12 cellular contexts compared by ENCODE assay signal in genomic region chr22:25068701-25069100, GRCh38.
DNase-seq lines count a peak whose midpoint lies in the region; ATAC-seq and TF ChIP-seq lines count a peak whose summit lies in the region.
"Had no signal": no experiment of that assay in that cellular context is flagged by ENCODE, and none has a peak within 500 bp of the region (broad histone marks: within the 10 kb centered on the region; RNA-seq: fewer than 3 reads in every experiment).

No MANE protein-coding gene starts in this region.

- WGBS in mesenchymal stem cell = 97% methylated on average over 7 of the region's 9 CpGs
- 87 to 94% methylated on average over 9 of the region's 9 CpGs for WGBS in body of pancreas, 2 donors

- no peak for TF ChIP-seq CTCF in tibial artery (IDR thresholded peaks at IDR 0.05)
- no peak for TF ChIP-seq CTCF in body of pancreas (IDR thresholded peaks at IDR 0.05)

- peak; percentile 35 for DNase-seq in activated naive CD4-positive, alpha-beta T cell treated with Interleukin-2 at 50 U/mL for 16 hours
- no peak for DNase-seq in activated naive CD4-positive, alpha-beta T cell treated with anti-CD3 and anti-CD28 coated beads, Interleukin-2, amount 50 U/mL, for 16 hours
- peak; percentile 61 for DNase-seq in activated CD8-positive, alpha-beta T cell treated with anti-CD3 and anti-CD28 coated beads, Interleukin-2, amount 10 ng/mL, durations not matched to agents 7 days and 5 days
- DNase-seq in mesenchymal stem cell (no peak), tibial artery (no peak), body of pancreas (no peak)
- DNase-seq: kidney glomerular epithelial cell, sigmoid colon had no signal

- POLR2A ChIA-PET in activated CD8-positive, alpha-beta T cell treated with anti-CD3 and anti-CD28 coated beads, Interleukin-2, amount 10 ng/mL, durations not matched to agents 7 days and 5 days (lab: Charles Lee) = interaction anchor here (1.1 to 1.9 kb wide), 6 partner anchors 8 to 1234 kb away, joined by 4 to 16 read pairs (median 6); no protein-coding TSS in a partner anchor

- H3K23ac ChIP-seq in mesenchymal stem cell (ENCODE audit: low read length in 2 of 2) = no peak overlapping the region

- H4K8ac ChIP-seq in mesenchymal stem cell (ENCODE audit: low read length) = peak overlapping the region; percentile 56

- H3K4me2 ChIP-seq in mesenchymal stem cell (ENCODE audit: low read length, poor library complexity, severe bottlenecking) = no peak overlapping the region

- H3K4me1 Mint-ChIP-seq in activated CD8-positive, alpha-beta T cell treated with anti-CD3 and anti-CD28 coated beads, Interleukin-2, amount 10 ng/mL, durations not matched to agents 7 days and 5 days (ENCODE audit: low read depth) = peaks cover 90% of the 10 kb centered on the region

- CTCF ChIA-PET in activated CD8-positive, alpha-beta T cell treated with anti-CD3 and anti-CD28 coated beads, Interleukin-2, amount 10 ng/mL, durations not matched to agents 7 days and 5 days (lab: Charles Lee) = interaction anchor here (0.7 to 5.8 kb wide), 10 partner anchors 8 to 118 kb away, joined by 3 to 74 read pairs (median 9); no protein-coding TSS in a partner anchor

- H3K27ac ChIP-seq in mesenchymal stem cell (ENCODE audit: low read length, poor library complexity, severe bottlenecking) (no peak overlapping the region), tibial artery (peak overlapping the region; percentile 87 to 93), body of pancreas (no peak overlapping the region)

- no peak overlapping the region for H3K9ac ChIP-seq in mesenchymal stem cell (ENCODE audit: low read length)

- no peak overlapping the region for H2BK12ac ChIP-seq in mesenchymal stem cell (ENCODE audit: low read length in 2 of 2)

- intact Hi-C loops in tibial artery (cut with DNase I; ENCODE audit: low total_unique reads) (loop anchor here (5.0 kb wide), 1 partner anchor 104 kb away; no protein-coding TSS in a partner anchor), body of pancreas (cut with DNase I) (no loop called here)

- no peak overlapping the region for H2BK120ac ChIP-seq in mesenchymal stem cell (ENCODE audit: low read depth, low read length)

- H3K27me3 ChIP-seq in mesenchymal stem cell (ENCODE audit: control insufficient read depth in 1 of 2, insufficient read depth in 1 of 2, low read length in 2 of 2) (peaks cover 14% of the 10 kb centered on the region in 2 experiments), tibial artery (no peaks in the 10 kb centered on the region), body of pancreas (no peaks in the 10 kb centered on the region)
- H3K27me3 ChIP-seq: gastrocnemius medialis, sigmoid colon had no signal

- no peak overlapping the region for H2AK5ac ChIP-seq in mesenchymal stem cell (ENCODE audit: low read length, severe bottlenecking)

- no peak overlapping the region for H3K4ac ChIP-seq in mesenchymal stem cell (ENCODE audit: low read depth in 1 of 2, low read length in 2 of 2)

- no peaks in the 10 kb centered on the region for H3K27me3 Mint-ChIP-seq in activated CD8-positive, alpha-beta T cell treated with anti-CD3 and anti-CD28 coated beads, Interleukin-2, amount 10 ng/mL, durations not matched to agents 7 days and 5 days (ENCODE audit: low read depth)

- no peak for TF ChIP-seq POLR2A in body of pancreas (IDR thresholded peaks at IDR 0.05)

- H3K36me3 Mint-ChIP-seq in activated CD8-positive, alpha-beta T cell treated with anti-CD3 and anti-CD28 coated beads, Interleukin-2, amount 10 ng/mL, durations not matched to agents 7 days and 5 days (ENCODE audit: low read depth) = peaks cover 3% of the 10 kb centered on the region

- no peak overlapping the region for H3K18ac ChIP-seq in mesenchymal stem cell (ENCODE audit: low read depth in 1 of 2, low read length in 2 of 2)

- H2BK5ac ChIP-seq in mesenchymal stem cell (ENCODE audit: low read depth, low read length, poor library complexity, severe bottlenecking) = no peak overlapping the region

- peak overlapping the region; percentile 95 for H3K27ac Mint-ChIP-seq in activated CD8-positive, alpha-beta T cell treated with anti-CD3 and anti-CD28 coated beads, Interleukin-2, amount 10 ng/mL, durations not matched to agents 7 days and 5 days

- H4K91ac ChIP-seq in mesenchymal stem cell (ENCODE audit: low read length) = peak overlapping the region; percentile 10

- H3K9me3 Mint-ChIP-seq in activated CD8-positive, alpha-beta T cell treated with anti-CD3 and anti-CD28 coated beads, Interleukin-2, amount 10 ng/mL, durations not matched to agents 7 days and 5 days (ENCODE audit: insufficient read depth) = no peaks in the 10 kb centered on the region

- H3K4me3 Mint-ChIP-seq in activated CD8-positive, alpha-beta T cell treated with anti-CD3 and anti-CD28 coated beads, Interleukin-2, amount 10 ng/mL, durations not matched to agents 7 days and 5 days = peak overlapping the region; percentile 80

- no peak overlapping the region for H3K14ac ChIP-seq in mesenchymal stem cell (ENCODE audit: low read length in 2 of 2)

- peaks cover 0 to 6% of the 10 kb centered on the region in 2 experiments for H3K36me3 ChIP-seq in mesenchymal stem cell (ENCODE audit: control insufficient read depth in 1 of 2, insufficient read depth in 2 of 2, low read depth in 1 of 2, low read length in 2 of 2)
- H3K36me3 ChIP-seq in tibial artery = no peaks in the 10 kb centered on the region
- no peaks in the 10 kb centered on the region for H3K36me3 ChIP-seq in body of pancreas (replicated peaks in 1 of 2; ENCODE audit: insufficient read depth in 1 of 2, low read depth in 2 of 2)
- H3K36me3 ChIP-seq: gastrocnemius medialis, HAP-1, sigmoid colon had no signal

- H3K4me3 ChIP-seq in mesenchymal stem cell (ENCODE audit: insufficient read depth in 1 of 2, low read depth in 1 of 2, low read length in 2 of 2) (no peak overlapping the region), tibial artery (no peak overlapping the region), body of pancreas (no peak overlapping the region)
- H3K4me3 ChIP-seq: gastrocnemius medialis, HAP-1, sigmoid colon had no signal

- H3K4me1 ChIP-seq in mesenchymal stem cell (ENCODE audit: control insufficient read depth, insufficient read depth, low read depth, low read length) = no peaks in the 10 kb centered on the region
- peaks cover 7 to 67% (median 37%) of the 10 kb centered on the region in 4 donors for H3K4me1 ChIP-seq in tibial artery
- no peaks in the 10 kb centered on the region for H3K4me1 ChIP-seq in body of pancreas
- H3K4me1 ChIP-seq: HAP-1 had no signal

- no peaks in the 10 kb centered on the region for H3K9me3 ChIP-seq in mesenchymal stem cell (ENCODE audit: control insufficient read depth, low read length)
- no peaks in the 10 kb centered on the region for H3K9me3 ChIP-seq in tibial artery
- no peaks in the 10 kb centered on the region for H3K9me3 ChIP-seq in body of pancreas
- H3K9me3 ChIP-seq: gastrocnemius medialis, HAP-1, sigmoid colon had no signal

- no peak overlapping the region for H2AFZ ChIP-seq in mesenchymal stem cell (ENCODE audit: low read depth, low read length)

- H3K79me1 ChIP-seq in mesenchymal stem cell (replicated peaks; ENCODE audit: low read length, poor library complexity, severe bottlenecking) = no peaks in the 10 kb centered on the region

- peak; percentile 23 for ATAC-seq in activated CD8-positive, alpha-beta T cell treated with anti-CD3 and anti-CD28 coated beads, Interleukin-2, amount 10 ng/mL, durations not matched to agents 7 days and 5 days
- no peak for ATAC-seq in body of pancreas
- no peak for ATAC-seq in GM21723 (IDR thresholded peaks at IDR 0.05; ENCODE audit: unreplicated experiment)
- no peak for ATAC-seq in HG02798 (IDR thresholded peaks at IDR 0.05; ENCODE audit: poor library complexity, unreplicated experiment)

- H2BK15ac ChIP-seq in mesenchymal stem cell (ENCODE audit: low read depth, poor library complexity, severe bottlenecking) = no peak overlapping the region

Comparison
In these comparisons a context has a peak if more than half of its experiments do, and no peak if none do; other contexts are left out.
1. DNase-seq: peak in activated naive CD4-positive, alpha-beta T cell treated with Interleukin-2 at 50 U/mL for 16 hours (single experiment) and activated CD8-positive, alpha-beta T cell treated with anti-CD3 and anti-CD28 coated beads, Interleukin-2, amount 10 ng/mL, durations not matched to agents 7 days and 5 days (single experiment); none in activated naive CD4-positive, alpha-beta T cell treated with anti-CD3 and anti-CD28 coated beads, Interleukin-2, amount 50 U/mL, for 16 hours (single experiment), mesenchymal stem cell (single experiment), tibial artery (0 of 2) and body of pancreas (0 of 4).
2. H3K27ac ChIP-seq: peak in tibial artery (2 of 2); none in mesenchymal stem cell (single experiment) and body of pancreas (0 of 4).